In genomic region chr19:17305211-17305516, GRCh38 we compare ENCODE assay signal across 8 cellular contexts. TPM values are rescaled to one million over a fixed set of nuclear protein-coding genes. Genes with fewer than 3 reads are reported as not detected.
DNase-seq lines count a peak whose midpoint lies in the region; ATAC-seq and TF ChIP-seq lines count a peak whose summit lies in the region.

No MANE protein-coding gene starts in this region.

- peaks cover 5% of the 10 kb centered on the region for H3K79me2 ChIP-seq in OCI-LY1 (ENCODE audit: insufficient read depth, low read length)

- H3K27ac ChIP-seq in CD4-positive, alpha-beta T cell (ENCODE audit: low read depth, low read length) = no peak overlapping the region
- H3K27ac ChIP-seq in OCI-LY1 (ENCODE audit: low read depth, low read length, poor library complexity, severe bottlenecking) (peak overlapping the region; percentile 62), neutrophil (peak overlapping the region; percentile 85)

- H3K4me1 Mint-ChIP-seq in CD4-positive, alpha-beta T cell (ENCODE audit: low read depth) = peaks cover 59% of the 10 kb centered on the region
- peaks cover 32 to 36% of the 10 kb centered on the region in 2 donors for H3K4me1 Mint-ChIP-seq in effector memory CD8-positive, alpha-beta T cell (ENCODE audit: low read depth in 2 of 2)

- peaks cover 6% of the 10 kb centered on the region; the same call in 1 of the 2 replicates for H3F3A ChIP-seq in OCI-LY1 (ENCODE audit: insufficient read depth, low read length)

- peaks cover 25% of the 10 kb centered on the region for H3K36me3 Mint-ChIP-seq in CD4-positive, alpha-beta T cell (ENCODE audit: low read depth)
- H3K36me3 Mint-ChIP-seq in effector memory CD8-positive, alpha-beta T cell (ENCODE audit: insufficient read depth) = peaks cover 23% of the 10 kb centered on the region

- no peaks in the 10 kb centered on the region for H3K9me3 ChIP-seq in CD4-positive, alpha-beta T cell (ENCODE audit: control insufficient read depth, low read length)
- H3K9me3 ChIP-seq in OCI-LY1 (ENCODE audit: low read length) (no peaks in the 10 kb centered on the region), neutrophil (no peaks in the 10 kb centered on the region)

- H4K20me1 ChIP-seq in OCI-LY1 (ENCODE audit: insufficient read depth, low read length) = no peaks in the 10 kb centered on the region

- no peaks in the 10 kb centered on the region for H3K9me2 ChIP-seq in OCI-LY1 (ENCODE audit: low read depth, low read length)

- no peak overlapping the region for H3K9ac ChIP-seq in OCI-LY1 (ENCODE audit: low read length)

- DNase-seq in CD4-positive, alpha-beta T cell = no peak
- no peak for DNase-seq in effector memory CD8-positive, alpha-beta T cell
- DNase-seq in NCI-H446 treated with DMSO at 0.1 percent for 48 hours (lab: John Stamatoyannopoulos, UW) (no peak), NCI-H1105 (lab: John Stamatoyannopoulos, UW) (no peak), NCI-H510A (lab: John Stamatoyannopoulos, UW) (no peak), OCI-M1 (lab: John Stamatoyannopoulos, UW) (no peak)

- peak overlapping the region; percentile 90 for H3K27ac Mint-ChIP-seq in CD4-positive, alpha-beta T cell
- H3K27ac Mint-ChIP-seq in effector memory CD8-positive, alpha-beta T cell = peak overlapping the region in 1 of 2 donors; percentile 70

- H2AFZ ChIP-seq in OCI-LY1 (ENCODE audit: low read length) = no peak overlapping the region

- H3K9me3 Mint-ChIP-seq in CD4-positive, alpha-beta T cell = no peaks in the 10 kb centered on the region
- H3K9me3 Mint-ChIP-seq in effector memory CD8-positive, alpha-beta T cell = no peaks in the 10 kb centered on the region

- H3K27me3 ChIP-seq in CD4-positive, alpha-beta T cell (ENCODE audit: control insufficient read depth, insufficient read depth, low read length) = no peaks in the 10 kb centered on the region
- H3K27me3 ChIP-seq in OCI-LY1 (ENCODE audit: insufficient read depth, low read length) = no peaks in the 10 kb centered on the region
- no peaks in the 10 kb centered on the region for H3K27me3 ChIP-seq in neutrophil

- H3K4me2 ChIP-seq in OCI-LY1 (ENCODE audit: low read length) = peak overlapping the region; percentile 5; the same call in 1 of the 2 replicates

- no peaks in the 10 kb centered on the region for H3K27me3 Mint-ChIP-seq in CD4-positive, alpha-beta T cell
- no peaks in the 10 kb centered on the region for H3K27me3 Mint-ChIP-seq in effector memory CD8-positive, alpha-beta T cell

- H3K4me3 ChIP-seq in OCI-LY1 (ENCODE audit: low read depth, low read length, poor library complexity, severe bottlenecking) = no peak overlapping the region
- peak overlapping the region; percentile 73 to 93 for H3K4me3 ChIP-seq in neutrophil (ENCODE audit: low read depth in 1 of 2, low read length in 1 of 2)

- CTCF ChIA-PET in CD4-positive, alpha-beta T cell (lab: Charles Lee) = interaction anchor here (0.6 to 3.4 kb wide), 12 partner anchors 8 to 101 kb away, joined by 3 to 27 read pairs (median 4); partner anchors contain the start of genes ANO8 and BST2

- peaks cover 8% of the 10 kb centered on the region; the same call in 1 of the 2 replicates for H3K36me3 ChIP-seq in OCI-LY1 (ENCODE audit: insufficient read depth, low read length)
- H3K36me3 ChIP-seq in neutrophil = no peaks in the 10 kb centered on the region

- H3K4me1 ChIP-seq in OCI-LY1 (ENCODE audit: insufficient read depth, low read length, severe bottlenecking) = peaks cover 42% of the 10 kb centered on the region
- peaks cover 50 to 52% of the 10 kb centered on the region in 2 experiments for H3K4me1 ChIP-seq in neutrophil (ENCODE audit: control insufficient read depth in 1 of 2, insufficient read depth in 1 of 2, low read depth in 1 of 2, low read length in 1 of 2)

- intact Hi-C loops in CD4-positive, alpha-beta T cell (cut with DNase I, micrococcal nuclease) = loop anchor here in 1 of 2 experiments (1.0 to 2.0 kb wide), 3 partner anchors 12 to 78 kb away; partner anchors contain the start of genes GTPBP3 and OCEL1

- no peak for ATAC-seq in CD4-positive, alpha-beta T cell (ENCODE audit: poor library complexity)
- no peak for ATAC-seq in effector memory CD8-positive, alpha-beta T cell (replicated peaks)

- peak overlapping the region; percentile 94 for H3K4me3 Mint-ChIP-seq in CD4-positive, alpha-beta T cell
- peak overlapping the region; percentile 84 to 86 for H3K4me3 Mint-ChIP-seq in effector memory CD8-positive, alpha-beta T cell

- POLR2A ChIA-PET in CD4-positive, alpha-beta T cell (lab: Charles Lee) = interaction anchor here (0.9 to 3.0 kb wide), 8 partner anchors 9 to 206 kb away, joined by 3 to 27 read pairs (median 7); partner anchors contain the start of genes ANKLE1, ANO8, MVB12A and PGLS

- peak; percentile 68 for TF ChIP-seq CTCF in CD4-positive, alpha-beta T cell (IDR thresholded peaks at IDR 0.05)
- TF ChIP-seq CTCF in OCI-LY1 (IDR thresholded peaks at IDR 0.05; ENCODE audit: low read length) (no peak), neutrophil (IDR thresholded peaks at IDR 0.05) (no peak)

RNA-seq across cellular contexts. Expression of gene MRPL34, which starts 0.5 kb away (rescaled TPM):
- 10 to 100 TPM; 28.4 to 28.7 TPM for total RNA-seq in CD4-positive, alpha-beta T cell

RNA-seq across cellular contexts. Expression of gene ABHD8, which starts 1.9 kb away (rescaled TPM):
- 1 to 10 TPM; 4.4 to 4.6 TPM for total RNA-seq in CD4-positive, alpha-beta T cell

RNA-seq across cellular contexts. Expression of gene DDA1, which starts 4.2 kb away (rescaled TPM):
- 10 to 100 TPM; 41.4 to 43.4 TPM for total RNA-seq in CD4-positive, alpha-beta T cell

RNA-seq across cellular contexts. Expression of gene ANKLE1, which starts 23.5 kb away (rescaled TPM):
- total RNA-seq in CD4-positive, alpha-beta T cell = 1 to 10 TPM in 1 of 2 experiments, under 1 TPM in 1; 0.85 to 1.9 TPM

RNA-seq across cellular contexts. Expression of gene ANO8, which starts 29.5 kb away (rescaled TPM):
- total RNA-seq in CD4-positive, alpha-beta T cell = 10 to 100 TPM; 15.3 TPM
